ENCODE assay signal across 9 cellular contexts in the genomic region with DNA sequence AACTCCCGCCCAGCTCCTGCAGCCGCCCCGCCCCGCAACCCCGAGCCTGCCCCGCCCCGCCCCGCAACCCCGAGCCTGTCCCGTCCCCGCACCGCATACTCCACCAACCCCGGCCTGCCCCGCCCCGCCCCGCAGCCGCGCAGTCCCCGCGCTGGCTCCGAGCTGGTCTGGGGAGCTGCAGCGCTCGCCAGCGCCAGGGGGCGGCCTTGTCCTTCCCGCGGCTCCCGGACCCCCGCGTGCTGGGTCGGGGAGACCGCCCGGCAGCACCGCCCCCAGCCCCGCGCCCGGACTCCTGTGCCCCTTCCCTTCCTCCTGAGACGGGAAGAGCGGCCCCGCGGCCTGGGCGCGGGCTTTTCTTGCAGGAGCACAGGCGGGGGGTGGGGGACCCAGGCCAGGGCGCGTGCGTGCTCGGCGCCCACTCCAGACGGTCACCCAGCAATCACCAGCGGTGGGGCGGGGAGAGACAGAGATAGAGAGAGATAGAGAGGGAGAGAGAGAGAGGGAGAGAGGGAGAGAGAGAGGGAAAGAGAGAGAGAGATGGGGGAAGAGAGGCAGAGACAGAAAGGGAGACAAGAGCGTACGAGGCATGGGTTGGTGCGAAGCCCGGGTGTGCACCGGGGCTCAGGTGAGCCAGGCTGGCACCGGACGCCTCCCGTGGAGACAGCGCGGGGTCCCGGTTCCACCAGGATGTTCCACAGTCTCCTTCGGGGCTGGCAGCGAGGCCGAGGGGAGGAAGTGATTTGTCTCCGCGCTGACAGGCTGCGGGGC. TPM values are rescaled to one million over a fixed set of nuclear protein-coding genes. Genes with fewer than 3 reads are reported as not detected.
DNase-seq lines count a peak whose midpoint lies in the region; ATAC-seq, FAIRE-seq and TF ChIP-seq lines count a peak whose summit lies in the region.
"Had no signal": no experiment of that assay in that cellular context is flagged by ENCODE, and none has a peak within 500 bp of the region (broad histone marks: within the 10 kb centered on the region; RNA-seq: fewer than 3 reads in every experiment).

No MANE protein-coding gene starts in this region.

- H3K4me1 ChIP-seq in ACC112 (ENCODE audit: control insufficient read depth, insufficient read depth, low read length, unreplicated experiment): no peaks in the 10 kb centered on the region
- H3K4me1 ChIP-seq in trophoblast cell (ENCODE audit: control insufficient read depth in 1 of 2, insufficient read depth in 2 of 2, low read length in 2 of 2): peaks cover 0 to 6% of the 10 kb centered on the region in 2 experiments

- H2AFZ ChIP-seq in ACC112 (ENCODE audit: low read length, unreplicated experiment): no peak overlapping the region
- no peak overlapping the region for H2AFZ ChIP-seq in trophoblast cell (ENCODE audit: insufficient read depth, low read length, poor library complexity)

- H3K9me3 ChIP-seq in trophoblast cell (ENCODE audit: insufficient read depth, low read depth, low read length): peaks cover 11% of the 10 kb centered on the region

- H3K4ac ChIP-seq in trophoblast cell (ENCODE audit: low read depth, low read length): no peak overlapping the region

- ATAC-seq in HG03139 (IDR thresholded peaks at IDR 0.05; ENCODE audit: unreplicated experiment): no peak

- peak overlapping the region; percentile 69 for H3K4me3 ChIP-seq in ACC112 (ENCODE audit: low read depth, low read length)
- no peak overlapping the region for H3K4me3 ChIP-seq in GM12875 (ENCODE audit: low read depth, low read length)
- peak overlapping the region; percentile 50 for H3K4me3 ChIP-seq in trophoblast cell (ENCODE audit: low read depth, low read length)

- FAIRE-seq in frontal cortex (lab: Jason Lieb, UNC): no peak
- FAIRE-seq: colon had no signal

- H4K91ac ChIP-seq in trophoblast cell (ENCODE audit: low read depth, low read length): no peak overlapping the region

- H3K14ac ChIP-seq in trophoblast cell (ENCODE audit: low read length): no peak overlapping the region

- H2BK12ac ChIP-seq in trophoblast cell (ENCODE audit: low read length): no peak overlapping the region

- WGBS in trophoblast cell (ENCODE audit: extremely low coverage, insufficient coverage, insufficient read length): no CpG with 5 or more reads among the region's 69 CpGs

- H3K23ac ChIP-seq in trophoblast cell (ENCODE audit: low read length): no peak overlapping the region

- peak; percentile 44; the same call in 1 of the 2 replicates for TF ChIP-seq CTCF in GM12875 (IDR thresholded peaks at IDR 0.05; ENCODE audit: borderline replicate concordance, insufficient read depth, low read depth, low read length)

- H3K27ac ChIP-seq in ACC112 (ENCODE audit: low read depth, low read length): no peak overlapping the region
- H3K27ac ChIP-seq in trophoblast cell (ENCODE audit: low read depth, low read length): no peak overlapping the region

- no peak overlapping the region for H4K8ac ChIP-seq in trophoblast cell (ENCODE audit: low read depth, low read length)

- H3K4me2 ChIP-seq in trophoblast cell (ENCODE audit: low read length): peak overlapping the region; percentile 65

- H4K12ac ChIP-seq in trophoblast cell (ENCODE audit: low read depth, low read length): no peak overlapping the region

- peak; percentile 20 for DNase-seq in UCSD-AML1 (lab: John Stamatoyannopoulos, UW; ENCODE audit: unreplicated experiment)
- peak; percentile 67 to 81 for DNase-seq in frontal cortex (ENCODE audit: low spot score in 2 of 2)
- no peak for DNase-seq in trophoblast cell
- DNase-seq in NCI-H510A (lab: John Stamatoyannopoulos, UW): no peak
- DNase-seq in NCI-H1048 (lab: John Stamatoyannopoulos, UW): no peak

- H3K79me2 ChIP-seq in ACC112 (ENCODE audit: control insufficient read depth, insufficient read depth, low read length, unreplicated experiment): no peaks in the 10 kb centered on the region
- H3K79me2 ChIP-seq in trophoblast cell (ENCODE audit: control insufficient read depth, insufficient read depth, low read length, poor library complexity): no peaks in the 10 kb centered on the region

- H2BK5ac ChIP-seq in trophoblast cell (ENCODE audit: low read depth, low read length, poor library complexity): no peak overlapping the region

- no peak overlapping the region for H2BK120ac ChIP-seq in trophoblast cell (ENCODE audit: insufficient read depth, low read length, poor library complexity)

- H3K27me3 ChIP-seq in ACC112 (ENCODE audit: insufficient read depth, low read length) (peaks cover 64% of the 10 kb centered on the region), trophoblast cell (ENCODE audit: insufficient read depth, low read length) (peaks cover 11% of the 10 kb centered on the region)

- H3K36me3 ChIP-seq in ACC112 (ENCODE audit: insufficient read depth, low read length) (no peaks in the 10 kb centered on the region), trophoblast cell (ENCODE audit: control insufficient read depth in 1 of 2, insufficient read depth in 2 of 2, low read length in 2 of 2) (no peaks in the 10 kb centered on the region)

- H3K79me1 ChIP-seq in trophoblast cell (ENCODE audit: low read length): no peaks in the 10 kb centered on the region

- no peak overlapping the region for H3K18ac ChIP-seq in trophoblast cell (ENCODE audit: low read length)

- no peak overlapping the region for H2AK5ac ChIP-seq in trophoblast cell (ENCODE audit: low read length)

- no peak overlapping the region for H3K9ac ChIP-seq in trophoblast cell (ENCODE audit: low read length)

RNA-seq across cellular contexts. Expression of a gene that starts 14.7 kb away (rescaled TPM):
- total RNA-seq in frontal cortex: 26.9 TPM
- polyA plus RNA-seq in trophoblast cell (2013): 18.2 and 18.3 TPM in 2 replicates

RNA-seq across cellular contexts. Expression of a gene that starts 38.3 kb away (rescaled TPM):
- 3.7 TPM for total RNA-seq in frontal cortex
- 13.9 and 14.5 TPM in 2 replicates for polyA plus RNA-seq in trophoblast cell (2013)

Comparison
In these comparisons a context has a peak if more than half of its experiments do, and no peak if none do; other contexts are left out.
1. DNase-seq: peak in UCSD-AML1 (single experiment) and frontal cortex (2 of 2); none in trophoblast cell (0 of 2), NCI-H510A (single experiment) and NCI-H1048 (single experiment).